In the genomic region with DNA sequence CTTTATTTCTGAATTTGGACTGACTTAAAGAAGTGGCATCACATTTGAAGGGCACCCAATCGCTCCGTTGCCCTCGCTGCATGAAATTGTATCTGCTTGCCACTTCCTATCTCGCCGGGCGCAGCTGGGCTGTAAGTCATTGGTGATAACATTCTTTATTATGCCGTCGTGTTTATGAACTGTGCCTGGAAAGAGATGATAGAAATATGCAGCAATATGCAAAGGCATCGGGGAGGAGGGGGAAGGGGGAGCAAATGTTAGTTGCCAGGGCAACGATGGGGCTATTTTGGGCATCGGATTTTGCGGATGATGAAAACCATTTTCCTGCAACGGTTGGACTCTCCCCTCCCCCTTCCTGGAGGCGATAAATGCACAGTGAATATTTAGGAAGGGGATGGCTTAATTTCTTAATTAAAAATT, we compare ENCODE assay signal across 8 cellular contexts.
DNase-seq lines count a peak whose midpoint lies in the region; ATAC-seq and TF ChIP-seq lines count a peak whose summit lies in the region.

No MANE protein-coding gene starts in this region.

- TF ChIP-seq CTCF in AG10803 (conservative IDR thresholded peaks at IDR 0.05; ENCODE audit: low read length) (no peak), mucosa of descending colon (IDR thresholded peaks at IDR 0.05) (no peak), GM13977 (IDR thresholded peaks at IDR 0.05; ENCODE audit: extremely low read depth, insufficient read depth, missing control alignments) (no peak)

- intact Hi-C loops in mucosa of descending colon (cut with DNase I, micrococcal nuclease) = no loop called here

- no peaks in the 10 kb centered on the region for H3K36me3 ChIP-seq in mucosa of descending colon (ENCODE audit: low read depth)

- H3K4me1 ChIP-seq in mucosa of descending colon (ENCODE audit: low read depth) = no peaks in the 10 kb centered on the region

- H3K4me3 ChIP-seq in AG10803 (ENCODE audit: low read length) (peak overlapping the region; percentile 17), mucosa of descending colon (no peak overlapping the region)

- DNase-seq in AG10803 (ENCODE audit: low read depth) (peak; percentile 9), MV-4-11 (lab: John Stamatoyannopoulos, UW) (peak; percentile 22), mucosa of descending colon (no peak), GM13977 (ENCODE audit: low spot score) (no peak), kidney glomerular epithelial cell (lab: John Stamatoyannopoulos, UW) (no peak), 8988T (no peak)
- peak; percentile 12 for DNase-seq in central memory CD4-positive, alpha-beta T cell

- ATAC-seq in mucosa of descending colon = peak; percentile 27
- no peak for ATAC-seq in GM21390 (IDR thresholded peaks at IDR 0.05; ENCODE audit: unreplicated experiment)

- in situ Hi-C loops in GM13977 (cut with MboI; ENCODE audit: low pct_unique_long_range_greater_than_20kb, low sequenced_read_pairs, unreplicated experiment) = no loop called here

- H3K9me3 ChIP-seq in mucosa of descending colon = no peaks in the 10 kb centered on the region

Comparison
In these comparisons a context has a peak if more than half of its experiments do, and no peak if none do; other contexts are left out.
1. DNase-seq: peak in AG10803 (single experiment), MV-4-11 (single experiment) and central memory CD4-positive, alpha-beta T cell (single experiment); none in mucosa of descending colon (0 of 3), GM13977 (single experiment), kidney glomerular epithelial cell (single experiment) and 8988T (single experiment).